19 cellular contexts compared by ENCODE assay signal in the genomic region with DNA sequence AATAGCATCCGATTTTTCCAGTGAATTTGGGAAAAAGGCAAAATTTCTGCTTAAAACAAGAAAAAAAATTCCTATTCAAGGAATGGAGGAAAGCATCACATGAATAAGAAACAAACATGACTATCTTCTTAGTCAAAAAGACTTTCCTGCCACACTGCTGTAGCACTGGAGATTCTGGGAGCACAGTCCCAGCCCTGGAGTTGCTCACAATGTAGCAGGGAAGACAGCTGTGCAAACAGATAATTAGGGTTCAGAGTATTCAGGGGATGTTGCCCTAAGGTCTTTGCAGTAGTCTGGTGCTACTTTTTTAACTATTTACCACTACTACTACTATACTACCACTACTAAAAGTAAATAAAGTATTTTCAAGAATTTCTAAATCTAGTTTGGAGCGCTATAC.
"Had no signal": no experiment of that assay in that cellular context is flagged by ENCODE, and none has a peak within 500 bp of the region (broad histone marks: within the 10 kb centered on the region; RNA-seq: fewer than 3 reads in every experiment).

No MANE protein-coding gene starts in this region.

- H3K27me3 ChIP-seq: body of pancreas, hepatocyte, sigmoid colon, spleen, upper lobe of right lung had no signal

- H3K9me3 ChIP-seq: body of pancreas, lower lobe of right lung, sigmoid colon, thoracic aorta, upper lobe of right lung had no signal

- H3K36me3 ChIP-seq: lower lobe of right lung, sigmoid colon, spleen, thoracic aorta, upper lobe of right lung had no signal

- H3K9ac ChIP-seq: parathyroid adenoma had no signal

- H2AFZ ChIP-seq: hepatocyte, parathyroid adenoma had no signal

- H3K4me2 ChIP-seq: hepatocyte had no signal

- H3K4me3 ChIP-seq: body of pancreas, hepatocyte, lower lobe of right lung, sigmoid colon, spleen, thoracic aorta, upper lobe of right lung had no signal

- H3K4me1 ChIP-seq: body of pancreas, lower lobe of right lung, parathyroid adenoma, spleen, upper lobe of right lung had no signal

- DNase-seq: activated CD4-positive, alpha-beta T cell treated with anti-CD3 and anti-CD28 coated beads, Interleukin-2, amount 10 ng/mL, durations not matched to agents 24 days and 14 days; activated CD8-positive, alpha-beta T cell treated with anti-CD3 and anti-CD28 coated beads for 36 hours; activated naive CD4-positive, alpha-beta T cell; activated naive CD8-positive, alpha-beta T cell treated with anti-CD3 and anti-CD28 coated beads, Interleukin-2, amount 10 ng/mL, durations not matched to agents 7 days and 5 days; activated T-cell treated with anti-CD3 and anti-CD28 coated beads, Interleukin-2, amount 50 U/mL, for 1 hour; amygdala; body of pancreas; effector memory CD8-positive, alpha-beta T cell; islet precursor cell; left colon; lower lobe of right lung; sigmoid colon; spleen; stimulated activated CD4-positive, alpha-beta T cell treated with anti-CD3 and anti-CD28 coated beads, Interleukin-4, amount 100 ng/mL, for 4 hours; T-helper 9 cell; upper lobe of right lung had no signal

- H3K27ac ChIP-seq: body of pancreas, hepatocyte, lower lobe of right lung, parathyroid adenoma, spleen, thoracic aorta, upper lobe of right lung had no signal

- H3K79me2 ChIP-seq: parathyroid adenoma had no signal
